Comparison of ENCODE assay signal across 1 cellular context in the genomic region with DNA sequence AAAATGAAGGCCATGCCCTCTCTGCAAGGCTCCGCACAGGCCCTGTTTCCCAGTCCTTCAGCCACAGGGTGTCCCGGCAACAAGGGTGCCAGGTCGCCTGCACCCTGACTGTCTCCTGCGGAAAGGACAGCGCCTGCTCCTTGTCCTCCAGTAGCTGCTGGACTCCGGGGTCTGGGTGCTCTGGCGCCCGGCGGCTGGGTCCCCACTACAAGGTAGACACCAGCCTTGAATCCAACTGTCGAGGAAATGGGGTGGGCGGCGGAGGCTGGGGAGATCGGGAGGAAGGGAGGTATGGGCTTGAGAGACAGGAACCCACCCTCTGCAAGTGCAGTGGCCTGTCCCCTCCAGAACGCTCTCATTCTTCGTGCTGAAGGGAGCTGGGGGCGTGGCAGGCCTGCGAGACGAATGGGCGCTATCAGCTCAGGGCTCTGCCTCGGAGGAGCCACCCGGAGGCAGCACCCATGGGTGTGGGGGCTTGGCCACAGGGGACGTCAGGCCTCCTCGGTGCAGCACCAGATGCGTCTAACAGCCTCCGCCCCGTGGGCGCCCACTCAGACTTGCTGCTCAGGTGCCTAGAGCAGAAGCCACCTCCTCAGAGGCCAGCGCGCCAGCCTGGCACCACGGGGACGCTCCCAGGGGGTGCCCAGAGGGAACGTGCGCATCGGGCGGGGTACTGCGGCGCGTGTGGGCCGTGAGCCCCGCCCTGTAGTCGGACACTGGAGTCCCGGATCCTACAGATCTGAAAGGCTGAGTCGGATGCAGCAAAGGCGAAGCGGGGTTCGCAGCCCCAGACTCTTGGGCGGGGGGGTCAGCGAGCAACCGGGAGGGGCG.
A peak's percentile ranks its signal among the peaks of the same experiment; 100 is the strongest.
TF ChIP-seq lines count a peak whose summit lies in the region.

No MANE protein-coding gene starts in this region.

TF ChIP-seq in HepG2, 621 proteins besides CTCF, POLR2A, EP300 and RAD21:
- peak; percentile 78 for TF ChIP-seq AGO2 (optimal IDR thresholded peaks at IDR 0.05; ENCODE audit: low read depth, low read length)
- TF ChIP-seq, protein P1, sequence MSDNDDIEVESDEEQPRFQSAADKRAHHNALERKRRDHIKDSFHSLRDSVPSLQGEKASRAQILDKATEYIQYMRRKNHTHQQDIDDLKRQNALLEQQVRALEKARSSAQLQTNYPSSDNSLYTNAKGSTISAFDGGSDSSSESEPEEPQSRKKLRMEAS (IDR thresholded peaks at IDR 0.05), result peak; percentile 12; the same call in 1 of the 2 replicates
- TF ChIP-seq TOPORS (CRISPR knock-in tag; IDR thresholded peaks at IDR 0.05), result no peak
- peak; percentile 79 for TF ChIP-seq RBFOX2 (IDR thresholded peaks at IDR 0.05; ENCODE audit: low read depth, low read length)
- peak; percentile 86 for TF ChIP-seq HNRNPL (IDR thresholded peaks at IDR 0.05; ENCODE audit: low read depth, low read length)
- TF ChIP-seq ZNF274 (CRISPR knock-in tag; IDR thresholded peaks at IDR 0.05), result no peak
- TF ChIP-seq SAFB2 (CRISPR knock-in tag; IDR thresholded peaks at IDR 0.05; ENCODE audit: borderline replicate concordance, low read depth), result no peak
- TF ChIP-seq, protein P2, sequence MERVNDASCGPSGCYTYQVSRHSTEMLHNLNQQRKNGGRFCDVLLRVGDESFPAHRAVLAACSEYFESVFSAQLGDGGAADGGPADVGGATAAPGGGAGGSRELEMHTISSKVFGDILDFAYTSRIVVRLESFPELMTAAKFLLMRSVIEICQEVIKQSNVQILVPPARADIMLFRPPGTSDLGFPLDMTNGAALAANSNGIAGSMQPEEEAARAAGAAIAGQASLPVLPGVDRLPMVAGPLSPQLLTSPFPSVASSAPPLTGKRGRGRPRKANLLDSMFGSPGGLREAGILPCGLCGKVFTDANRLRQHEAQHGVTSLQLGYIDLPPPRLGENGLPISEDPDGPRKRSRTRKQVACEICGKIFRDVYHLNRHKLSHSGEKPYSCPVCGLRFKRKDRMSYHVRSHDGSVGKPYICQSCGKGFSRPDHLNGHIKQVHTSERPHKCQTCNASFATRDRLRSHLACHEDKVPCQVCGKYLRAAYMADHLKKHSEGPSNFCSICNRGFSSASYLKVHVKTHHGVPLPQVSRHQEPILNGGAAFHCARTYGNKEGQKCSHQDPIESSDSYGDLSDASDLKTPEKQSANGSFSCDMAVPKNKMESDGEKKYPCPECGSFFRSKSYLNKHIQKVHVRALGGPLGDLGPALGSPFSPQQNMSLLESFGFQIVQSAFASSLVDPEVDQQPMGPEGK (CRISPR knock-in tag; IDR thresholded peaks at IDR 0.05), result 0 out of 2 replicates have a peak, but pooled peaks have one; percentile 7
- no peak for TF ChIP-seq ZNF546 (CRISPR knock-in tag; conservative IDR thresholded peaks at IDR 0.05)
- TF ChIP-seq ZBTB1 (CRISPR knock-in tag; IDR thresholded peaks at IDR 0.05; ENCODE audit: borderline replicate concordance), result no peak
- no peak for TF ChIP-seq ZNF552 (CRISPR knock-in tag; IDR thresholded peaks at IDR 0.05; ENCODE audit: borderline replicate concordance)
- peak; percentile 22 for TF ChIP-seq HNRNPLL (IDR thresholded peaks at IDR 0.05; ENCODE audit: low read depth, low read length, poor library complexity, severe bottlenecking)
- TF ChIP-seq RBM39 (IDR thresholded peaks at IDR 0.05; ENCODE audit: low read depth, low read length, poor library complexity, severe bottlenecking), result no peak
- peak; percentile 18; the same call in 1 of the 2 replicates for TF ChIP-seq KDM2A (CRISPR knock-in tag; IDR thresholded peaks at IDR 0.05; ENCODE audit: borderline replicate concordance, low read depth)
- TF ChIP-seq, protein P3, sequence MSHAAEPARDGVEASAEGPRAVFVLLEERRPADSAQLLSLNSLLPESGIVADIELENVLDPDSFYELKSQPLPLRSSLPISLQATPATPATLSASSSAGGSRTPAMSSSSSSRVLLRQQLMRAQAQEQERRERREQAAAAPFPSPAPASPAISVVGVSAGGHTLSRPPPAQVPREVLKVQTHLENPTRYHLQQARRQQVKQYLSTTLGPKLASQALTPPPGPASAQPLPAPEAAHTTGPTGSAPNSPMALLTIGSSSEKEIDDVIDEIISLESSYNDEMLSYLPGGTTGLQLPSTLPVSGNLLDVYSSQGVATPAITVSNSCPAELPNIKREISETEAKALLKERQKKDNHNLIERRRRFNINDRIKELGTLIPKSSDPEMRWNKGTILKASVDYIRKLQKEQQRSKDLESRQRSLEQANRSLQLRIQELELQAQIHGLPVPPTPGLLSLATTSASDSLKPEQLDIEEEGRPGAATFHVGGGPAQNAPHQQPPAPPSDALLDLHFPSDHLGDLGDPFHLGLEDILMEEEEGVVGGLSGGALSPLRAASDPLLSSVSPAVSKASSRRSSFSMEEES (CRISPR knock-in tag; IDR thresholded peaks at IDR 0.05), result no peak
- TF ChIP-seq, protein P4, sequence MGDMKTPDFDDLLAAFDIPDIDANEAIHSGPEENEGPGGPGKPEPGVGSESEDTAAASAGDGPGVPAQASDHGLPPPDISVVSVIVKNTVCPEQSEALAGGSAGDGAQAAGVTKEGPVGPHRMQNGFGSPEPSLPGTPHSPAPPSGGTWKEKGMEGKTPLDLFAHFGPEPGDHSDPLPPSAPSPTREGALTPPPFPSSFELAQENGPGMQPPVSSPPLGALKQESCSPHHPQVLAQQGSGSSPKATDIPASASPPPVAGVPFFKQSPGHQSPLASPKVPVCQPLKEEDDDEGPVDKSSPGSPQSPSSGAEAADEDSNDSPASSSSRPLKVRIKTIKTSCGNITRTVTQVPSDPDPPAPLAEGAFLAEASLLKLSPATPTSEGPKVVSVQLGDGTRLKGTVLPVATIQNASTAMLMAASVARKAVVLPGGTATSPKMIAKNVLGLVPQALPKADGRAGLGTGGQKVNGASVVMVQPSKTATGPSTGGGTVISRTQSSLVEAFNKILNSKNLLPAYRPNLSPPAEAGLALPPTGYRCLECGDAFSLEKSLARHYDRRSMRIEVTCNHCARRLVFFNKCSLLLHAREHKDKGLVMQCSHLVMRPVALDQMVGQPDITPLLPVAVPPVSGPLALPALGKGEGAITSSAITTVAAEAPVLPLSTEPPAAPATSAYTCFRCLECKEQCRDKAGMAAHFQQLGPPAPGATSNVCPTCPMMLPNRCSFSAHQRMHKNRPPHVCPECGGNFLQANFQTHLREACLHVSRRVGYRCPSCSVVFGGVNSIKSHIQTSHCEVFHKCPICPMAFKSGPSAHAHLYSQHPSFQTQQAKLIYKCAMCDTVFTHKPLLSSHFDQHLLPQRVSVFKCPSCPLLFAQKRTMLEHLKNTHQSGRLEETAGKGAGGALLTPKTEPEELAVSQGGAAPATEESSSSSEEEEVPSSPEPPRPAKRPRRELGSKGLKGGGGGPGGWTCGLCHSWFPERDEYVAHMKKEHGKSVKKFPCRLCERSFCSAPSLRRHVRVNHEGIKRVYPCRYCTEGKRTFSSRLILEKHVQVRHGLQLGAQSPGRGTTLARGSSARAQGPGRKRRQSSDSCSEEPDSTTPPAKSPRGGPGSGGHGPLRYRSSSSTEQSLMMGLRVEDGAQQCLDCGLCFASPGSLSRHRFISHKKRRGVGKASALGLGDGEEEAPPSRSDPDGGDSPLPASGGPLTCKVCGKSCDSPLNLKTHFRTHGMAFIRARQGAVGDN (CRISPR knock-in tag; IDR thresholded peaks at IDR 0.05), result peak; percentile 54
- no peak for TF ChIP-seq ZNF232 (CRISPR knock-in tag; IDR thresholded peaks at IDR 0.05; ENCODE audit: borderline replicate concordance)
- no peak for TF ChIP-seq ZNF383 (CRISPR knock-in tag; IDR thresholded peaks at IDR 0.05; ENCODE audit: borderline replicate concordance)
